Comparison of ENCODE assay signal across 22 cellular contexts in genomic region chr18:59629894-59630293, GRCh38.
DNase-seq lines count a peak whose midpoint lies in the region; ATAC-seq and TF ChIP-seq lines count a peak whose summit lies in the region.
"Had no signal": no experiment of that assay in that cellular context is flagged by ENCODE, and none has a peak within 500 bp of the region (broad histone marks: within the 10 kb centered on the region; RNA-seq: fewer than 3 reads in every experiment).

No MANE protein-coding gene starts in this region.

- DNase-seq in AG10803 (ENCODE audit: low read depth) (peak; percentile 67), NCI-H2171 treated with DMSO at 0.1 percent for 48 hours (lab: John Stamatoyannopoulos, UW) (peak; percentile 86), left cardiac atrium (peak; percentile 27), NCI-H226 (no peak), NCI-H2227 treated with DMSO at 0.1 percent for 48 hours (lab: John Stamatoyannopoulos, UW) (no peak)
- DNase-seq: activated CD4-positive, alpha-beta memory T cell treated with anti-CD3 and anti-CD28 coated beads for 36 hours; activated CD8-positive, alpha-beta memory T cell treated with anti-CD3 and anti-CD28 coated beads, Interleukin-2, amount 50 U/mL, for 48 hours; EL; left lung; NCI-H1105; NCI-H2081 treated with DMSO at 0.1 percent for 48 hours; NK-92 treated with Interleukin-12 subunit alpha and Interleukin-12 subunit beta, amount 100 ng/mL, for 24 hours; T-cell had no signal

- intact Hi-C loops in left cardiac atrium (cut with DNase I) = loop anchor here (2.0 to 10.0 kb wide), 2 partner anchors 155 to 193 kb away; no protein-coding TSS in a partner anchor

- no peak overlapping the region for H3K4me3 ChIP-seq in AG10803 (ENCODE audit: low read length)
- H3K4me3 ChIP-seq in rectal smooth muscle tissue (ENCODE audit: low read length) = no peak overlapping the region
- H3K4me3 ChIP-seq: hepatocyte, left lung, SJSA1, skin epidermis had no signal

- H3K36me3 ChIP-seq in rectal smooth muscle tissue (ENCODE audit: control insufficient read depth, insufficient read depth, low read length) = no peaks in the 10 kb centered on the region
- H3K36me3 ChIP-seq: left lung, SJSA1 had no signal

- no peak; the same call in 1 of the 2 replicates for TF ChIP-seq CTCF in AG10803 (conservative IDR thresholded peaks at IDR 0.05; ENCODE audit: low read length)

- H3K27ac ChIP-seq in rectal smooth muscle tissue (ENCODE audit: low read depth, low read length) = peak overlapping the region; percentile 69
- H3K27ac ChIP-seq: hepatocyte, left lung, SJSA1, skin epidermis had no signal

- peak in 1 of 2 donors; percentile 38 for ATAC-seq in left cardiac atrium
- no peak for ATAC-seq in GM18511 (IDR thresholded peaks at IDR 0.05; ENCODE audit: unreplicated experiment)
- no peak for ATAC-seq in HG03095 (IDR thresholded peaks at IDR 0.05; ENCODE audit: unreplicated experiment)
- ATAC-seq: activated naive CD4-positive, alpha-beta T cell treated with anti-CD3 and anti-CD28 coated beads, Interleukin-2, amount 50 U/mL, for 72 hours; activated T-helper 17 cell treated with anti-CD3 and anti-CD28 coated beads, Interleukin-2, amount 50 U/mL, for 72 hours; left lung; Panc1; T-cell had no signal

- H3K9ac ChIP-seq in rectal smooth muscle tissue (ENCODE audit: low read length) = no peak overlapping the region

- peaks cover 19% of the 10 kb centered on the region for H3K4me1 ChIP-seq in rectal smooth muscle tissue (ENCODE audit: control insufficient read depth, insufficient read depth, low read length)
- H3K4me1 ChIP-seq: left lung had no signal

- peaks cover 1% of the 10 kb centered on the region for H3K27me3 ChIP-seq in rectal smooth muscle tissue (ENCODE audit: control insufficient read depth, insufficient read depth, low read length)
- H3K27me3 ChIP-seq: hepatocyte, left lung, SJSA1 had no signal

Comparison
In these comparisons a context has a peak if more than half of its experiments do, and no peak if none do; other contexts are left out.
1. DNase-seq: peak in AG10803 (single experiment), NCI-H2171 treated with DMSO at 0.1 percent for 48 hours (single experiment) and left cardiac atrium (single experiment); none in NCI-H226 (single experiment) and NCI-H2227 treated with DMSO at 0.1 percent for 48 hours (single experiment).